ENCODE assay signal across 9 cellular contexts in the genomic region with DNA sequence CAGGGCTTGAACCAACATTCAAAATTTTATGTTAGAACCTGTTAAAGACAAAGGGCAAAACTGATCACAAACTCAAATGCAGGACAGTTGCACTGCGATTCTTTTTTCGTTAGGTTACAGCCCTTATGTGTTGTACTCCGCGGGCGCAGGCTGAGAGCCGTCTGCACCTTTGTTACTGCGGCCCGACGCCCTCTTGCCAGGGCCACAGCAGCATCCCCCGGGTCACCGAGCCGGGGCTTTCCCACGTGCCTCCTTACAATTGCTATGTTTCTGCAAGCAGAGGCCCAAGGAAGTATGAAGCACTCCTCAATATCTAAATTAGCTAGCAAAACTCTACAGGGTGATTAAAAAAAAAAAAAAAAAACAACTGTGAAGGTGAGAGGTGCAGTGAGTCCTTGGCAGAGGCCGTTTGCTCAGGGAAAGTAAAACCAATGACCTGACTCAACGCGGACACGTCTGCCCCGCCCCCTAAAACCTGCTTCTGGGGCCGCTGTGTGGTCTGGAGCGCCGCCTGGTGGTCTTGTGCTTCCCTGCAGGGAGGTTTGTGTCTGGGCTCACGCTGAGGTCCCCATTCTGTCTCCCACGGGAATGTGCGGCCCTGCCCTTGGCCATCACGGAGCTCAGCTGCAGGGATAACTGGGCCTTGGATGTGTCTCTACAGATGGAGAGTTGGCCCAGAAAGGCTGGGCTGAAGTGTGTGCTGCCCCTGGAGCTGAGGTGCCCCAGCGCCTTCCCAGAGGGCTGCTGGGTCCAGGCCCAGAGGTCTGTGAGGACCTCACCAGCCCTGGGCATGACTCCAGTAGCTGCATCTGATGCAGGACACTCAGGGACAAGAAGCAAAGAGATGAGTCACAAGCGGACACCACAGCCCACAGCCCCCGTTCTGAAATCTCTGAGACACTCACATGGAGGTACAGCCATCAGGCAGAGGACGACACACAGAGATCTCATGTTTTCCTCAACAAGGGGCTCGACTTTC.
DNase-seq lines count a peak whose midpoint lies in the region; ATAC-seq and TF ChIP-seq lines count a peak whose summit lies in the region.
"Had no signal": no experiment of that assay in that cellular context is flagged by ENCODE, and none has a peak within 500 bp of the region (broad histone marks: within the 10 kb centered on the region; RNA-seq: fewer than 3 reads in every experiment).

No MANE protein-coding gene starts in this region.

- H3K4me3 ChIP-seq in Loucy (ENCODE audit: low read length, poor library complexity, severe bottlenecking): peak overlapping the region; percentile 35
- H3K4me3 ChIP-seq in tibial artery: no peak overlapping the region

- intact Hi-C loops in tibial artery (cut with DNase I; ENCODE audit: low total_unique reads): no loop called here

- H3K9me2 ChIP-seq in Loucy (replicated peaks; ENCODE audit: low read depth, low read length): no peaks in the 10 kb centered on the region

- no peak overlapping the region for H3K4me3 Mint-ChIP-seq in activated naive CD8-positive, alpha-beta T cell treated with anti-CD3 and anti-CD28 coated beads for 36 hours
- peak overlapping the region in 5 of 8 donors; percentile 20 to 51 (median 37) for H3K4me3 Mint-ChIP-seq in naive B cell

- no peak overlapping the region for H3K9ac ChIP-seq in Loucy (ENCODE audit: low read depth, low read length, poor library complexity, severe bottlenecking)

- peak overlapping the region; percentile 54 for H3K4me2 ChIP-seq in Loucy (ENCODE audit: low read depth, low read length, poor library complexity, severe bottlenecking)

- no peaks in the 10 kb centered on the region for H3K36me3 ChIP-seq in Loucy (ENCODE audit: insufficient read depth, low read length)
- H3K36me3 ChIP-seq in tibial artery: no peaks in the 10 kb centered on the region

- H3K27ac Mint-ChIP-seq in activated naive CD8-positive, alpha-beta T cell treated with anti-CD3 and anti-CD28 coated beads for 36 hours: no peak overlapping the region
- peak overlapping the region in 4 of 6 donors; percentile 42 to 79 (median 60) for H3K27ac Mint-ChIP-seq in naive B cell

- no peak overlapping the region for H3K27ac ChIP-seq in tibial artery

- H3K4me1 ChIP-seq in Loucy (ENCODE audit: insufficient read depth, low read length, poor library complexity, severe bottlenecking): no peaks in the 10 kb centered on the region
- H3K4me1 ChIP-seq in tibial artery: no peaks in the 10 kb centered on the region

- DNase-seq in Daoy (ENCODE audit: low read depth): peak; percentile 68
- peak; percentile 53 to 72 (median 58) for DNase-seq in T-helper 1 cell
- peak; percentile 81 for DNase-seq in activated naive CD8-positive, alpha-beta T cell treated with anti-CD3 and anti-CD28 coated beads for 36 hours
- peak; percentile 60 for DNase-seq in naive B cell
- peak in 1 of 2 donors; percentile 63 for DNase-seq in tibial artery
- DNase-seq in dermis blood vessel endothelial cell: no peak
- DNase-seq: IMR-90 had no signal

- H3K9me3 Mint-ChIP-seq in activated naive CD8-positive, alpha-beta T cell treated with anti-CD3 and anti-CD28 coated beads for 36 hours: no peaks in the 10 kb centered on the region
- peaks cover 0 to 2% (median 0%) of the 10 kb centered on the region in 7 donors for H3K9me3 Mint-ChIP-seq in naive B cell

- H4K20me1 ChIP-seq in Loucy (ENCODE audit: insufficient read depth, low read length, poor library complexity, severe bottlenecking): no peaks in the 10 kb centered on the region

- H3F3A ChIP-seq in Loucy (ENCODE audit: low read depth): no peaks in the 10 kb centered on the region

- H3K27me3 Mint-ChIP-seq in activated naive CD8-positive, alpha-beta T cell treated with anti-CD3 and anti-CD28 coated beads for 36 hours: no peaks in the 10 kb centered on the region
- no peaks in the 10 kb centered on the region for H3K27me3 Mint-ChIP-seq in naive B cell

- TF ChIP-seq CTCF in Loucy (conservative IDR thresholded peaks at IDR 0.05; ENCODE audit: low read length) (peak; percentile 67), tibial artery (IDR thresholded peaks at IDR 0.05) (peak; percentile 74 to 77)

- no peaks in the 10 kb centered on the region for H3K4me1 Mint-ChIP-seq in activated naive CD8-positive, alpha-beta T cell treated with anti-CD3 and anti-CD28 coated beads for 36 hours
- peaks cover 11 to 27% (median 12%) of the 10 kb centered on the region in 3 donors for H3K4me1 Mint-ChIP-seq in naive B cell

- H3K9me3 ChIP-seq in Loucy (ENCODE audit: insufficient read depth, low read depth, low read length) (no peaks in the 10 kb centered on the region), tibial artery (peaks cover 0 to 4% (median 0%) of the 10 kb centered on the region in 3 donors)

- peak overlapping the region; percentile 36 for H2AFZ ChIP-seq in Loucy (ENCODE audit: low read length)

- no peaks in the 10 kb centered on the region for H3K79me2 ChIP-seq in Loucy (ENCODE audit: insufficient read depth, low read length)

- H3K27me3 ChIP-seq in Loucy (ENCODE audit: insufficient read depth, low read length, poor library complexity, severe bottlenecking) (no peaks in the 10 kb centered on the region), tibial artery (peaks cover 0 to 5% of the 10 kb centered on the region in 2 donors)

- H3K36me3 Mint-ChIP-seq in activated naive CD8-positive, alpha-beta T cell treated with anti-CD3 and anti-CD28 coated beads for 36 hours: no peaks in the 10 kb centered on the region
- H3K36me3 Mint-ChIP-seq in naive B cell: no peaks in the 10 kb centered on the region

- ATAC-seq in naive B cell (ENCODE audit: low read depth in 2 of 2): peak; percentile 52 to 53
- ATAC-seq in HG03097 (IDR thresholded peaks at IDR 0.05; ENCODE audit: low FRiP score, unreplicated experiment): no peak
